13 cellular contexts compared by ENCODE assay signal in genomic region chr2:143704432-143705106, GRCh38.
A peak's percentile ranks its signal among the peaks of the same experiment; 100 is the strongest.
DNase-seq lines count a peak whose midpoint lies in the region; ATAC-seq and TF ChIP-seq lines count a peak whose summit lies in the region.
"Had no signal": no experiment of that assay in that cellular context is flagged by ENCODE, and none has a peak within 500 bp of the region (broad histone marks: within the 10 kb centered on the region; RNA-seq: fewer than 3 reads in every experiment).

No MANE protein-coding gene starts in this region.

- no peak overlapping the region for H3K4me3 Mint-ChIP-seq in central memory CD8-positive, alpha-beta T cell
- H3K4me3 Mint-ChIP-seq: CD8-positive, alpha-beta memory T cell; dendritic cell treated with granulocyte-macrophage colony-stimulating factor and Interleukin-4, amounts not matched to agents 40 ng/mL and 50 ng/mL, for 4 days had no signal

- H3K36me3 ChIP-seq in breast epithelium (no peaks in the 10 kb centered on the region), Karpas-422 (ENCODE audit: insufficient read depth, low read length) (no peaks in the 10 kb centered on the region)

- H4K20me1 ChIP-seq in Karpas-422 (ENCODE audit: insufficient read depth, low read depth, low read length), result no peaks in the 10 kb centered on the region

- no peak for DNase-seq in central memory CD8-positive, alpha-beta T cell (ENCODE audit: low spot score in 2 of 2)
- DNase-seq in breast epithelium (ENCODE audit: low spot score in 2 of 2), result no peak
- DNase-seq in left ventricle myocardium superior, result no peak
- no peak for DNase-seq in Karpas-422
- DNase-seq in effector CD8-positive, alpha-beta T cell (lab: John Stamatoyannopoulos, UW), result no peak
- DNase-seq: activated gamma-delta T cell; CD8-positive, alpha-beta memory T cell; heart left ventricle; small intestine had no signal

- H2AFZ ChIP-seq in Karpas-422 (ENCODE audit: low read length), result no peak overlapping the region

- H3K27ac ChIP-seq in breast epithelium (no peak overlapping the region), Karpas-422 (ENCODE audit: low read length) (no peak overlapping the region)
- H3K27ac ChIP-seq: heart left ventricle had no signal

- H3K27ac Mint-ChIP-seq in central memory CD8-positive, alpha-beta T cell (ENCODE audit: low read depth), result peak overlapping the region; percentile 1
- H3K27ac Mint-ChIP-seq: dendritic cell treated with granulocyte-macrophage colony-stimulating factor and Interleukin-4, amounts not matched to agents 40 ng/mL and 50 ng/mL, for 4 days had no signal

- intact Hi-C loops in breast epithelium (cut with DNase I; ENCODE audit: low total_unique reads) (no loop called here), left ventricle myocardium superior (cut with micrococcal nuclease) (no loop called here)

- peaks cover 34% of the 10 kb centered on the region for H3K4me1 Mint-ChIP-seq in central memory CD8-positive, alpha-beta T cell

- peaks cover 31% of the 10 kb centered on the region for H3K36me3 Mint-ChIP-seq in central memory CD8-positive, alpha-beta T cell (ENCODE audit: insufficient read depth)

- TF ChIP-seq CTCF in breast epithelium (IDR thresholded peaks at IDR 0.05), result no peak

- peak; percentile 88 for ATAC-seq in GM18858 (IDR thresholded peaks at IDR 0.05; ENCODE audit: unreplicated experiment)
- ATAC-seq in GM21447 (IDR thresholded peaks at IDR 0.05; ENCODE audit: unreplicated experiment), result peak; percentile 76
- ATAC-seq in HG03139 (IDR thresholded peaks at IDR 0.05; ENCODE audit: unreplicated experiment), result peak; percentile 61
- no peak for ATAC-seq in central memory CD8-positive, alpha-beta T cell (replicated peaks; ENCODE audit: extremely low read depth, poor library complexity, severe bottlenecking)
- ATAC-seq in left ventricle myocardium superior, result no peak
- ATAC-seq: heart left ventricle had no signal

- H3K27me3 Mint-ChIP-seq in central memory CD8-positive, alpha-beta T cell, result no peaks in the 10 kb centered on the region
- H3K27me3 Mint-ChIP-seq: CD8-positive, alpha-beta memory T cell; dendritic cell treated with granulocyte-macrophage colony-stimulating factor and Interleukin-4, amounts not matched to agents 40 ng/mL and 50 ng/mL, for 4 days had no signal

- H3K4me1 ChIP-seq in breast epithelium (peaks cover 0 to 6% of the 10 kb centered on the region in 2 donors), Karpas-422 (ENCODE audit: low read length) (peaks cover 10% of the 10 kb centered on the region)

- no peaks in the 10 kb centered on the region for H3K9me3 Mint-ChIP-seq in central memory CD8-positive, alpha-beta T cell
- H3K9me3 Mint-ChIP-seq: CD8-positive, alpha-beta memory T cell had no signal

- no peak overlapping the region for H3K4me2 ChIP-seq in Karpas-422 (ENCODE audit: low read depth, low read length, poor library complexity, severe bottlenecking)

- no peaks in the 10 kb centered on the region for H3K27me3 ChIP-seq in breast epithelium
- no peaks in the 10 kb centered on the region for H3K27me3 ChIP-seq in Karpas-422 (ENCODE audit: low read length)
- H3K27me3 ChIP-seq: heart left ventricle had no signal

- H3K79me2 ChIP-seq in Karpas-422 (ENCODE audit: low read length), result no peaks in the 10 kb centered on the region

- H3K9me2 ChIP-seq in Karpas-422 (replicated peaks; ENCODE audit: insufficient read depth, low read length), result no peaks in the 10 kb centered on the region

- H3K9me3 ChIP-seq in breast epithelium (no peaks in the 10 kb centered on the region), Karpas-422 (ENCODE audit: low read length) (no peaks in the 10 kb centered on the region)
- H3K9me3 ChIP-seq: heart left ventricle had no signal

- H3K4me3 ChIP-seq in breast epithelium (no peak overlapping the region), Karpas-422 (ENCODE audit: low read length) (no peak overlapping the region)
- H3K4me3 ChIP-seq: heart left ventricle had no signal

- TF ChIP-seq POLR2A in breast epithelium (IDR thresholded peaks at IDR 0.05), result no peak

- no peak overlapping the region for H3K9ac ChIP-seq in Karpas-422 (ENCODE audit: low read length)

Comparison
In these comparisons a context has a peak if more than half of its experiments do, and no peak if none do; other contexts are left out.
1. ATAC-seq: peak in GM18858 (single experiment), GM21447 (single experiment) and HG03139 (single experiment); none in central memory CD8-positive, alpha-beta T cell (single experiment) and left ventricle myocardium superior (single experiment).